ENCODE assay signal across 1 cellular context in the genomic region with DNA sequence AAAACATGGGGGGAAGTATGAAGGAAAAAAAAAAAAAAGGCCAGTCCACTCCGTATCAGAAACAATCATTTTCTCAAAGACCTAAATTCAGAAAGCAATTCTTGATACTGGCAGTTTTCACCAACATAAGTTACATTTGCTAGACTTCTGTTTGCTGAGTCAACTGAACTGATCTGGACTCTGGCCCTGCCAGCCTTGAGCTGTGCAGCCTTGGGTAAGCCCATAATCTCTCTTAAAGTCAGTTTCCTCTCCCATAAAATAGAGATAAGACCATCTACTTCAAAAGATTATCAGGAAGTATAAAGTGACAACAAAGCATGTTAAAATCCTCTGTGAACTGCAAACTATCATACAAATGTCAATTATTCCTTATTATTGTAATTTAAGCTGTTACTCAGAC.
TF ChIP-seq lines count a peak whose summit lies in the region.

No MANE protein-coding gene starts in this region.

TF ChIP-seq in HepG2, 621 proteins besides CTCF, POLR2A, EP300 and RAD21 (continued from another document and continues in another):
- TF ChIP-seq, protein P1, sequence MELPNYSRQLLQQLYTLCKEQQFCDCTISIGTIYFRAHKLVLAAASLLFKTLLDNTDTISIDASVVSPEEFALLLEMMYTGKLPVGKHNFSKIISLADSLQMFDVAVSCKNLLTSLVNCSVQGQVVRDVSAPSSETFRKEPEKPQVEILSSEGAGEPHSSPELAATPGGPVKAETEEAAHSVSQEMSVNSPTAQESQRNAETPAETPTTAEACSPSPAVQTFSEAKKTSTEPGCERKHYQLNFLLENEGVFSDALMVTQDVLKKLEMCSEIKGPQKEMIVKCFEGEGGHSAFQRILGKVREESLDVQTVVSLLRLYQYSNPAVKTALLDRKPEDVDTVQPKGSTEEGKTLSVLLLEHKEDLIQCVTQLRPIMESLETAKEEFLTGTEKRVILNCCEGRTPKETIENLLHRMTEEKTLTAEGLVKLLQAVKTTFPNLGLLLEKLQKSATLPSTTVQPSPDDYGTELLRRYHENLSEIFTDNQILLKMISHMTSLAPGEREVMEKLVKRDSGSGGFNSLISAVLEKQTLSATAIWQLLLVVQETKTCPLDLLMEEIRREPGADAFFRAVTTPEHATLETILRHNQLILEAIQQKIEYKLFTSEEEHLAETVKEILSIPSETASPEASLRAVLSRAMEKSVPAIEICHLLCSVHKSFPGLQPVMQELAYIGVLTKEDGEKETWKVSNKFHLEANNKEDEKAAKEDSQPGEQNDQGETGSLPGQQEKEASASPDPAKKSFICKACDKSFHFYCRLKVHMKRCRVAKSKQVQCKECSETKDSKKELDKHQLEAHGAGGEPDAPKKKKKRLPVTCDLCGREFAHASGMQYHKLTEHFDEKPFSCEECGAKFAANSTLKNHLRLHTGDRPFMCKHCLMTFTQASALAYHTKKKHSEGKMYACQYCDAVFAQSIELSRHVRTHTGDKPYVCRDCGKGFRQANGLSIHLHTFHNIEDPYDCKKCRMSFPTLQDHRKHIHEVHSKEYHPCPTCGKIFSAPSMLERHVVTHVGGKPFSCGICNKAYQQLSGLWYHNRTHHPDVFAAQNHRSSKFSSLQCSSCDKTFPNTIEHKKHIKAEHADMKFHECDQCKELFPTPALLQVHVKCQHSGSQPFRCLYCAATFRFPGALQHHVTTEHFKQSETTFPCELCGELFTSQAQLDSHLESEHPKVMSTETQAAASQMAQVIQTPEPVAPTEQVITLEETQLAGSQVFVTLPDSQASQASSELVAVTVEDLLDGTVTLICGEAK (IDR thresholded peaks at IDR 0.05) = no peak
- TF ChIP-seq, protein P1 (CRISPR knock-in tag; IDR thresholded peaks at IDR 0.05) = no peak
- no peak for TF ChIP-seq MYNN (CRISPR knock-in tag; IDR thresholded peaks at IDR 0.05; ENCODE audit: low read depth)
- no peak for TF ChIP-seq ZNF678 (CRISPR knock-in tag; IDR thresholded peaks at IDR 0.05)
- no peak for TF ChIP-seq JARID2 (CRISPR knock-in tag; IDR thresholded peaks at IDR 0.05; ENCODE audit: insufficient replicate concordance)
- no peak for TF ChIP-seq SALL2 (CRISPR knock-in tag; IDR thresholded peaks at IDR 0.05)
- peak; percentile 57 for TF ChIP-seq GATAD2A (CRISPR knock-in tag; IDR thresholded peaks at IDR 0.05)
- TF ChIP-seq NFKBIZ (CRISPR knock-in tag; IDR thresholded peaks at IDR 0.05) = no peak
- TF ChIP-seq NFE2L1 (CRISPR knock-in tag; IDR thresholded peaks at IDR 0.05; ENCODE audit: borderline replicate concordance) = no peak
- no peak for TF ChIP-seq EEA1 (CRISPR knock-in tag; IDR thresholded peaks at IDR 0.05; ENCODE audit: borderline replicate concordance)
- TF ChIP-seq RELA (CRISPR knock-in tag; IDR thresholded peaks at IDR 0.05) = no peak
- TF ChIP-seq NR2F6 (IDR thresholded peaks at IDR 0.05) = no peak
- TF ChIP-seq NR2F6 (CRISPR knock-in tag; IDR thresholded peaks at IDR 0.05) = peak; percentile 25; the same call in 1 of the 2 replicates
- no peak for TF ChIP-seq ZNF891 (CRISPR knock-in tag; IDR thresholded peaks at IDR 0.05)
- TF ChIP-seq ZNF460 (CRISPR knock-in tag; IDR thresholded peaks at IDR 0.05; ENCODE audit: borderline replicate concordance) = no peak
- TF ChIP-seq SMAD9 (CRISPR knock-in tag; IDR thresholded peaks at IDR 0.05) = no peak
- peak; percentile 75; the same call in 1 of the 2 replicates for TF ChIP-seq ZNF768 (CRISPR knock-in tag; IDR thresholded peaks at IDR 0.05)
- TF ChIP-seq ZNF646 (CRISPR knock-in tag; IDR thresholded peaks at IDR 0.05) = no peak
- TF ChIP-seq REL (CRISPR knock-in tag; conservative IDR thresholded peaks at IDR 0.05) = no peak
- TF ChIP-seq ZNF441 (CRISPR knock-in tag; IDR thresholded peaks at IDR 0.05; ENCODE audit: borderline replicate concordance) = no peak
- TF ChIP-seq GFI1 (CRISPR knock-in tag; IDR thresholded peaks at IDR 0.05; ENCODE audit: borderline replicate concordance) = no peak
- no peak for TF ChIP-seq SCMH1 (CRISPR knock-in tag; IDR thresholded peaks at IDR 0.05; ENCODE audit: borderline replicate concordance)
- peak; percentile 25; the same call in 1 of the 2 replicates for TF ChIP-seq BCL6 (CRISPR knock-in tag; IDR thresholded peaks at IDR 0.05)
- TF ChIP-seq TIGD3 (CRISPR knock-in tag; IDR thresholded peaks at IDR 0.05; ENCODE audit: borderline replicate concordance) = no peak
- TF ChIP-seq NFE2 (CRISPR knock-in tag; IDR thresholded peaks at IDR 0.05) = no peak
- no peak for TF ChIP-seq ZNF354B (CRISPR knock-in tag; IDR thresholded peaks at IDR 0.05)
- no peak for TF ChIP-seq ZNF251 (CRISPR knock-in tag; IDR thresholded peaks at IDR 0.05)
- TF ChIP-seq, protein P2, sequence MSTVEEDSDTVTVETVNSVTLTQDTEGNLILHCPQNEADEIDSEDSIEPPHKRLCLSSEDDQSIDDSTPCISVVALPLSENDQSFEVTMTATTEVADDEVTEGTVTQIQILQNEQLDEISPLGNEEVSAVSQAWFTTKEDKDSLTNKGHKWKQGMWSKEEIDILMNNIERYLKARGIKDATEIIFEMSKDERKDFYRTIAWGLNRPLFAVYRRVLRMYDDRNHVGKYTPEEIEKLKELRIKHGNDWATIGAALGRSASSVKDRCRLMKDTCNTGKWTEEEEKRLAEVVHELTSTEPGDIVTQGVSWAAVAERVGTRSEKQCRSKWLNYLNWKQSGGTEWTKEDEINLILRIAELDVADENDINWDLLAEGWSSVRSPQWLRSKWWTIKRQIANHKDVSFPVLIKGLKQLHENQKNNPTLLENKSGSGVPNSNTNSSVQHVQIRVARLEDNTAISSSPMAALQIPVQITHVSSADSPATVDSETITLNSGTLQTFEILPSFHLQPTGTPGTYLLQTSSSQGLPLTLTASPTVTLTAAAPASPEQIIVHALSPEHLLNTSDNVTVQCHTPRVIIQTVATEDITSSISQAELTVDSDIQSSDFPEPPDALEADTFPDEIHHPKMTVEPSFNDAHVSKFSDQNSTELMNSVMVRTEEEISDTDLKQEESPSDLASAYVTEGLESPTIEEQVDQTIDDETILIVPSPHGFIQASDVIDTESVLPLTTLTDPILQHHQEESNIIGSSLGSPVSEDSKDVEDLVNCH (CRISPR knock-in tag; IDR thresholded peaks at IDR 0.05) = no peak
- peak; percentile 55; the same call in 1 of the 2 replicates for TF ChIP-seq ARID5B (CRISPR knock-in tag; IDR thresholded peaks at IDR 0.05)
- TF ChIP-seq JUN (CRISPR knock-in tag; IDR thresholded peaks at IDR 0.05) = no peak
- TF ChIP-seq ZNF772 (CRISPR knock-in tag; IDR thresholded peaks at IDR 0.05) = no peak
- TF ChIP-seq ZNF121 (CRISPR knock-in tag; IDR thresholded peaks at IDR 0.05) = no peak
